Comparison of ENCODE assay signal across 2 cellular contexts in genomic region chr17:44444735-44445105, GRCh38.
TF ChIP-seq lines count a peak whose summit lies in the region.

No MANE protein-coding gene starts in this region.

TF ChIP-seq in K562, 482 proteins besides CTCF, POLR2A, EP300 and RAD21 (continued from another document and continues in another):
- TF ChIP-seq ZBTB33 (CRISPR knock-in tag; IDR thresholded peaks at IDR 0.05) (peak; percentile 92), ZNF197 (CRISPR knock-in tag; IDR thresholded peaks at IDR 0.05; ENCODE audit: low read depth) (no peak), TAF1 (IDR thresholded peaks at IDR 0.05; ENCODE audit: control insufficient read depth, extremely low read depth, insufficient read depth, low read length, severe bottlenecking) (no peak), FOSL1 (tag; conservative IDR thresholded peaks at IDR 0.05) (peak; percentile 43), ESRRA (IDR thresholded peaks at IDR 0.05; ENCODE audit: borderline replicate concordance, low read depth) (no peak), C11orf30 (IDR thresholded peaks at IDR 0.05; ENCODE audit: low read depth) (0 out of 2 replicates have a peak, but pooled peaks have one; percentile 17), CBX5 (IDR thresholded peaks at IDR 0.05; ENCODE audit: borderline replicate concordance, low read depth) (no peak), CHAMP1 (IDR thresholded peaks at IDR 0.05) (no peak), RFX1 (IDR thresholded peaks at IDR 0.05) (no peak), TEAD2 (tag; IDR thresholded peaks at IDR 0.05) (no peak), NFE2L1 (tag; IDR thresholded peaks at IDR 0.05; ENCODE audit: borderline replicate concordance, low read depth) (no peak), ZNF639 (CRISPR knock-in tag; conservative IDR thresholded peaks at IDR 0.05 in 1 of 2, IDR thresholded peaks at IDR 0.05 in 1 of 2) (no peak), ZNF316 (IDR thresholded peaks at IDR 0.05) (peak; percentile 33; the same call in 1 of the 2 replicates), PRDM10 (IDR thresholded peaks at IDR 0.05; ENCODE audit: partially characterized antibody) (peak; percentile 12), WHSC1 (IDR thresholded peaks at IDR 0.05; ENCODE audit: low read length) (no peak), MAFG (tag; conservative IDR thresholded peaks at IDR 0.05) (0 out of 2 replicates have a peak, but pooled peaks have one; percentile 14)

TF ChIP-seq in SK-N-SH treated with all-trans-retinoic acid at 6 μM for 48 hours, 23 proteins besides CTCF, POLR2A, EP300 and RAD21 (continued from another document):
- TF ChIP-seq CREB5 (CRISPR knock-in tag; IDR thresholded peaks at IDR 0.05; ENCODE audit: low read depth) (no peak), CSRNP3 (CRISPR knock-in tag; IDR thresholded peaks at IDR 0.05) (no peak), ZFP30 (CRISPR knock-in tag; IDR thresholded peaks at IDR 0.05) (no peak), PPARA (CRISPR knock-in tag; IDR thresholded peaks at IDR 0.05; ENCODE audit: borderline replicate concordance) (no peak), ZNF8 (CRISPR knock-in tag; IDR thresholded peaks at IDR 0.05) (no peak), ZNF565 (CRISPR knock-in tag; conservative IDR thresholded peaks at IDR 0.05; ENCODE audit: low read depth) (no peak), CSDC2 (CRISPR knock-in tag; IDR thresholded peaks at IDR 0.05) (no peak), ARNTL (CRISPR knock-in tag; IDR thresholded peaks at IDR 0.05; ENCODE audit: borderline replicate concordance, low read depth) (no peak), OSR1 (CRISPR knock-in tag; IDR thresholded peaks at IDR 0.05) (no peak)
